In the genomic region with DNA sequence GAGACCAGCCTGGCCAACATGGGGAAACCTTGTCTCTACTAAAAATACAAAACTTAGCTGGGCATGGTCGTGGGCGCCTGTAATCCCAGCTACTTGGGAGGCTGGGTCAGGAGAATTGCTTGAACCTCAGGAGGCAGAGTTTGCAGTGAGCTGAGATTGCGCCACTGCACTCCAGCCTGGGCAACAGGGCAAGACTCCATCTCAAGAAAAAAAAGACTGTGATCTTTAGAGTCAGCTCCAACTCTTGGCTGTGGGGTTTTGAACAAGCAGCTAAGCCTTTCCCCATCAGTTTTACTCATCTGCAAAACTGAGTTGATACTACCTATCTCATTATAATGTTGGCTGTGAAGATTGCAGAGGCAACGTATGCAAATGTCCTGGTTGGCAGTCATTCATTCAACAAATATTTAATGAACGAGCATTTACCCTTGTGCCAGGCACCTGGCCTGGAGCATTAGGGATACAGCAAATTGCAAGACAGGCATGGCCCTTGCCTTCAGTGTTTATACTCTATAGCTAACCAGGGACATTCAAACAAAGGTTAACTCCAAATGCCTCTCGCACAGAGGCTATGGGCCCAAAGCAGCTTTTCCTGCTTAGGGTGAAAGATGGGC, we compare ENCODE assay signal across 8 cellular contexts. TPM values are rescaled to one million over a fixed set of nuclear protein-coding genes. Genes with fewer than 3 reads are reported as not detected.
A peak's percentile ranks its signal among the peaks of the same experiment; 100 is the strongest.
DNase-seq lines count a peak whose midpoint lies in the region; ATAC-seq and TF ChIP-seq lines count a peak whose summit lies in the region.

No MANE protein-coding gene starts in this region.

- H2AFZ ChIP-seq in neural progenitor cell (replicated peaks): no peak overlapping the region

- no peak overlapping the region for H3K4me2 ChIP-seq in neural progenitor cell

- H4K20me1 ChIP-seq in neural progenitor cell (ENCODE audit: low read depth): peaks cover 34% of the 10 kb centered on the region

- peaks cover 63% of the 10 kb centered on the region for H3K4me1 Mint-ChIP-seq in CD8-positive, alpha-beta T cell (ENCODE audit: low read depth)
- H3K4me1 Mint-ChIP-seq in activated CD4-positive, alpha-beta memory T cell treated with anti-CD3 and anti-CD28 coated beads for 36 hours (ENCODE audit: low read depth): peaks cover 64% of the 10 kb centered on the region
- H3K4me1 Mint-ChIP-seq in naive B cell (peaks cover 29 to 65% (median 39%) of the 10 kb centered on the region in 3 donors), neural progenitor cell (peaks cover 9% of the 10 kb centered on the region)

- H3K9ac ChIP-seq in neural progenitor cell: no peak overlapping the region

- no peaks in the 10 kb centered on the region for H3K36me3 ChIP-seq in CD8-positive, alpha-beta T cell (ENCODE audit: insufficient read depth, low read length)
- peaks cover 5 to 7% of the 10 kb centered on the region in 2 experiments; a peak in 2 of 3 replicates for H3K36me3 ChIP-seq in HEK293 (ENCODE audit: control insufficient read depth in 2 of 2, insufficient read depth in 1 of 2, low read length in 2 of 2)
- no peaks in the 10 kb centered on the region for H3K36me3 ChIP-seq in neural progenitor cell
- H3K36me3 ChIP-seq in HAP-1 (replicated peaks): 0 out of 2 replicates have a peak, but pooled peaks cover 3% of the 10 kb centered on the region

- H3K9me3 ChIP-seq in CD8-positive, alpha-beta T cell (ENCODE audit: low read length): no peaks in the 10 kb centered on the region
- no peaks in the 10 kb centered on the region for H3K9me3 ChIP-seq in HEK293 (ENCODE audit: control insufficient read depth, insufficient read depth, low read depth, low read length)
- H3K9me3 ChIP-seq in neural progenitor cell (ENCODE audit: low read depth): no peaks in the 10 kb centered on the region
- H3K9me3 ChIP-seq in HAP-1: no peaks in the 10 kb centered on the region

- CTCF ChIA-PET in CD8-positive, alpha-beta T cell (lab: Charles Lee): interaction anchor here (2.5 kb wide), 1 partner anchor 50 kb away, joined by 9 read pairs; no protein-coding TSS in a partner anchor
- CTCF ChIA-PET in HEK293 (lab: Yijun Ruan, JAX): interaction anchor here (1.5 kb wide), 1 partner anchor 8 kb away, joined by 4 read pairs; no protein-coding TSS in a partner anchor
- CTCF ChIA-PET in activated CD4-positive, alpha-beta memory T cell treated with anti-CD3 and anti-CD28 coated beads for 36 hours (lab: Charles Lee): interaction anchor here (0.6 to 2.3 kb wide), 2 partner anchors 49 to 172 kb away, joined by 3 to 10 read pairs; no protein-coding TSS in a partner anchor

- H3K79me2 ChIP-seq in neural progenitor cell (ENCODE audit: low read depth): peaks cover 83% of the 10 kb centered on the region

- no peak for DNase-seq in CD8-positive, alpha-beta T cell
- DNase-seq in activated CD4-positive, alpha-beta memory T cell treated with anti-CD3 and anti-CD28 coated beads for 36 hours: no peak
- DNase-seq in naive B cell (no peak), neural progenitor cell (ENCODE audit: low spot score) (no peak), HAP-1 (ENCODE audit: low spot score in 2 of 2) (no peak), SIG-M5 treated with dmso at 0.1 percent for 504 hours (lab: John Stamatoyannopoulos, UW; ENCODE audit: unreplicated experiment) (no peak)

- no peaks in the 10 kb centered on the region for H3K27me3 ChIP-seq in CD8-positive, alpha-beta T cell (ENCODE audit: insufficient read depth, low read length)
- no peaks in the 10 kb centered on the region for H3K27me3 ChIP-seq in neural progenitor cell
- H3K27me3 ChIP-seq in HAP-1 (ENCODE audit: low read depth): no peaks in the 10 kb centered on the region

- H3K27me3 Mint-ChIP-seq in CD8-positive, alpha-beta T cell (ENCODE audit: low read depth): no peaks in the 10 kb centered on the region
- H3K27me3 Mint-ChIP-seq in activated CD4-positive, alpha-beta memory T cell treated with anti-CD3 and anti-CD28 coated beads for 36 hours: no peaks in the 10 kb centered on the region
- H3K27me3 Mint-ChIP-seq in naive B cell (no peaks in the 10 kb centered on the region), neural progenitor cell (ENCODE audit: insufficient read depth, low read depth) (peaks cover 2% of the 10 kb centered on the region)

- no peak for TF ChIP-seq CTCF in CD8-positive, alpha-beta T cell (IDR thresholded peaks at IDR 0.05)
- no peak for TF ChIP-seq CTCF in HEK293 (tag by site-specific recombination; IDR thresholded peaks at IDR 0.05)
- TF ChIP-seq CTCF in neural progenitor cell (IDR thresholded peaks at IDR 0.05): no peak

- no peak overlapping the region for H3K4me3 ChIP-seq in CD8-positive, alpha-beta T cell (ENCODE audit: low read depth, low read length)
- no peak overlapping the region for H3K4me3 ChIP-seq in HEK293 (ENCODE audit: low read depth, low read length)
- H3K4me3 ChIP-seq in neural progenitor cell: no peak overlapping the region
- no peak overlapping the region for H3K4me3 ChIP-seq in HAP-1

- ATAC-seq in CD8-positive, alpha-beta T cell: no peak
- ATAC-seq in naive B cell (ENCODE audit: low read depth in 2 of 2) (no peak), GM21717 (IDR thresholded peaks at IDR 0.05; ENCODE audit: unreplicated experiment) (no peak)

- H3F3A ChIP-seq in neural progenitor cell (ENCODE audit: low read depth): peaks cover 5% of the 10 kb centered on the region

- H3K36me3 Mint-ChIP-seq in CD8-positive, alpha-beta T cell: peaks cover 10% of the 10 kb centered on the region
- peaks cover 5% of the 10 kb centered on the region for H3K36me3 Mint-ChIP-seq in activated CD4-positive, alpha-beta memory T cell treated with anti-CD3 and anti-CD28 coated beads for 36 hours
- H3K36me3 Mint-ChIP-seq in naive B cell: peaks cover 0 to 5% of the 10 kb centered on the region in 2 donors
- H3K36me3 Mint-ChIP-seq in neural progenitor cell: peaks cover 6% of the 10 kb centered on the region

- H3K27ac Mint-ChIP-seq in CD8-positive, alpha-beta T cell: peak overlapping the region; percentile 67
- H3K27ac Mint-ChIP-seq in activated CD4-positive, alpha-beta memory T cell treated with anti-CD3 and anti-CD28 coated beads for 36 hours: peak overlapping the region; percentile 9
- H3K27ac Mint-ChIP-seq in naive B cell: peak overlapping the region in 4 of 6 donors; percentile 36 to 76 (median 48)
- H3K27ac Mint-ChIP-seq in neural progenitor cell: no peak overlapping the region

- peaks cover 26% of the 10 kb centered on the region for H3K4me1 ChIP-seq in CD8-positive, alpha-beta T cell (ENCODE audit: insufficient read depth, low read length)
- H3K4me1 ChIP-seq in HEK293 (ENCODE audit: control insufficient read depth, insufficient read depth, low read length) (peaks cover 19% of the 10 kb centered on the region), neural progenitor cell (no peaks in the 10 kb centered on the region), HAP-1 (peaks cover 37% of the 10 kb centered on the region)

- peak overlapping the region; percentile 18 for H3K4me3 Mint-ChIP-seq in CD8-positive, alpha-beta T cell
- no peak overlapping the region for H3K4me3 Mint-ChIP-seq in activated CD4-positive, alpha-beta memory T cell treated with anti-CD3 and anti-CD28 coated beads for 36 hours
- H3K4me3 Mint-ChIP-seq in naive B cell: peak overlapping the region in 2 of 8 donors; percentile 22 to 47
- H3K4me3 Mint-ChIP-seq in neural progenitor cell: no peak overlapping the region

- no peak overlapping the region for H3K27ac ChIP-seq in CD8-positive, alpha-beta T cell (ENCODE audit: low read depth, low read length)
- H3K27ac ChIP-seq in HEK293 (ENCODE audit: extremely low read depth, low read depth, low read length) (no peak overlapping the region), neural progenitor cell (no peak overlapping the region)

- POLR2A ChIA-PET in CD8-positive, alpha-beta T cell (lab: Charles Lee): interaction anchor here (0.6 to 0.7 kb wide), 2 partner anchors 17 to 98 kb away, joined by 4 to 5 read pairs; no protein-coding TSS in a partner anchor
- POLR2A ChIA-PET in HEK293 (lab: Yijun Ruan, JAX): no interaction called here
- POLR2A ChIA-PET in activated CD4-positive, alpha-beta memory T cell treated with anti-CD3 and anti-CD28 coated beads for 36 hours (lab: Charles Lee): interaction anchor here (3.4 kb wide), 1 partner anchor 14 kb away, joined by 52 read pairs; no protein-coding TSS in a partner anchor

- H3K9me3 Mint-ChIP-seq in CD8-positive, alpha-beta T cell: no peaks in the 10 kb centered on the region
- H3K9me3 Mint-ChIP-seq in activated CD4-positive, alpha-beta memory T cell treated with anti-CD3 and anti-CD28 coated beads for 36 hours: no peaks in the 10 kb centered on the region
- H3K9me3 Mint-ChIP-seq in naive B cell (no peaks in the 10 kb centered on the region), neural progenitor cell (no peaks in the 10 kb centered on the region)

- in situ Hi-C loops in HAP-1 (cut with MboI; ENCODE audit: low sequenced_read_pairs): no loop called here

- intact Hi-C loops in CD8-positive, alpha-beta T cell (cut with DNase I, micrococcal nuclease): loop anchor here (5.0 kb wide), 1 partner anchor 39 kb away; the partner anchor contains the start of gene ILRUN (in 2 of the 2)
- intact Hi-C loops in activated CD4-positive, alpha-beta memory T cell treated with anti-CD3 and anti-CD28 coated beads for 36 hours (cut with micrococcal nuclease): loop anchor here (5.0 kb wide), 1 partner anchor 39 kb away; the partner anchor contains the start of gene ILRUN

TF ChIP-seq in HEK293, 187 proteins besides CTCF, POLR2A, EP300 and RAD21:
- TF ChIP-seq PATZ1 (tag by site-specific recombination; IDR thresholded peaks at IDR 0.05): no peak
- TF ChIP-seq ZNF664 (tag by site-specific recombination; IDR thresholded peaks at IDR 0.05): peak; percentile 58

RNA-seq across cellular contexts. Expression of gene ILRUN, which starts 37.9 kb away (rescaled TPM):
- 10 to 100 TPM; 54.8 to 58.8 TPM for total RNA-seq in CD8-positive, alpha-beta T cell
- 10 to 100 TPM; 62.3 to 65.2 TPM for total RNA-seq in activated CD4-positive, alpha-beta memory T cell treated with anti-CD3 and anti-CD28 coated beads for 36 hours
- 10 to 100 TPM; 23.8 to 33.2 (median 27.3) TPM for polyA plus RNA-seq in naive B cell (ENCODE audit: low read depth in 6 of 6)
- total RNA-seq in neural progenitor cell (ENCODE audit: low replicate concordance): 33.2 and 41.8 TPM in 2 replicates
